Comparison of ENCODE assay signal across 8 cellular contexts in genomic region chr4:25862411-25863346, GRCh38. TPM values are rescaled to one million over a fixed set of nuclear protein-coding genes. Genes with fewer than 3 reads are reported as not detected.
DNase-seq lines count a peak whose midpoint lies in the region; ATAC-seq, FAIRE-seq and TF ChIP-seq lines count a peak whose summit lies in the region.

SEL1L3 (minus strand) TSS chr4:25862988; CDS start chr4:25862836, 152 bp downstream.

- peaks cover 0 to 7% (median 0%) of the 10 kb centered on the region in 4 donors for H3K4me1 ChIP-seq in right lobe of liver

- POLR2A ChIA-PET in AG04449 (lab: Yijun Ruan, JAX), result no interaction called here

- H3K4me3 ChIP-seq in AG04449 (ENCODE audit: low read depth, low read length), result peak within 1 kb of the TSS; percentile 70
- H3K4me3 ChIP-seq in right lobe of liver, result peak within 1 kb of the TSS; percentile 75 to 89 (median 75)

- H3K36me3 Mint-ChIP-seq in chondrocyte (ENCODE audit: low read depth), result peaks cover 2% of the 10 kb centered on the region

- intact Hi-C loops in right lobe of liver (cut with DNase I), result no loop called here

- H3K9me3 ChIP-seq in right lobe of liver, result no peaks in the 10 kb centered on the region

- H3K27ac Mint-ChIP-seq in chondrocyte (ENCODE audit: unreplicated experiment), result peak within 1 kb of the TSS; percentile 94

- ATAC-seq in activated CD4-positive, CD25-positive, alpha-beta regulatory T cell treated with anti-CD3 and anti-CD28 coated beads, Interleukin-2, amount 50 U/mL, for 24 hours, result peak; percentile 34 to 49
- ATAC-seq in right lobe of liver, result peak; percentile 61 to 81 (median 64)

- no peaks in the 10 kb centered on the region for H3K27me3 Mint-ChIP-seq in chondrocyte (ENCODE audit: low read depth)

- TF ChIP-seq CTCF in AG04449 (IDR thresholded peaks at IDR 0.05; ENCODE audit: insufficient read depth, low read length, missing control alignments) (no peak), chondrocyte (IDR thresholded peaks at IDR 0.05) (no peak), right lobe of liver (IDR thresholded peaks at IDR 0.05) (no peak)

- no peaks in the 10 kb centered on the region for H3K9me3 Mint-ChIP-seq in chondrocyte (ENCODE audit: low read depth)

- peak within 1 kb of the TSS; percentile 26 to 79 (median 60) for H3K27ac ChIP-seq in right lobe of liver

- no peaks in the 10 kb centered on the region for H3K36me3 ChIP-seq in right lobe of liver

- peak within 1 kb of the TSS; percentile 98 for H3K4me3 Mint-ChIP-seq in chondrocyte (ENCODE audit: unreplicated experiment)

- FAIRE-seq in GM19239 (lab: Jason Lieb, UNC), result no peak

- H3K4me1 Mint-ChIP-seq in chondrocyte (ENCODE audit: low read depth), result peaks cover 21% of the 10 kb centered on the region

- H3K27me3 ChIP-seq in right lobe of liver, result no peaks in the 10 kb centered on the region

- 2% methylated on average over 15 of the region's 115 CpGs for WGBS in right lobe of liver (ENCODE audit: insufficient coverage, low coverage, low lambda C conversion rate, missing lambda C conversion rate)

- DNase-seq in AG04449 (ENCODE audit: low read depth, low spot score) (no peak), GM19239 (ENCODE audit: insufficient read length, low spot score) (peak; percentile 46), HT1080 (ENCODE audit: low read depth) (no peak), chondrocyte (ENCODE audit: low spot score) (no peak), right lobe of liver (peak; percentile 64 to 77 (median 67)), NCI-H187 (lab: John Stamatoyannopoulos, UW) (no peak)
- peak; percentile 20 for DNase-seq in stimulated activated CD8-positive, alpha-beta memory T cell treated with anti-CD3 and anti-CD28 coated beads, Interleukin-12 subunit alpha, Interleukin-12 subunit beta, amount 100 ng/mL, for 1 hour (ENCODE audit: low read depth)

- TF ChIP-seq POLR2A in right lobe of liver (IDR thresholded peaks at IDR 0.05), result peak; percentile 57

- CTCF ChIA-PET in AG04449 (lab: Yijun Ruan, JAX), result interaction anchor here (1.5 kb wide), 1 partner anchor 422 kb away, joined by 6 read pairs; no protein-coding TSS in a partner anchor

RNA-seq across cellular contexts. Expression of gene SEL1L3, which starts in this region (rescaled TPM):
- 45.3 and 51.9 TPM in 2 replicates for total RNA-seq in HT1080 (2014; rRNA removed; shearing (Covaris generic))
- 51.5 and 65.3 TPM in 2 replicates for polyA plus RNA-seq in HT1080 (2015; cell fraction: cytosol; rRNA removed)
- polyA plus RNA-seq in HT1080 (2015; cell fraction: nucleus; rRNA removed), result 91.3 and 103 TPM in 2 replicates
- 30.3 to 33.5 TPM (median 31.1 TPM) in 3 replicates for total RNA-seq in chondrocyte
- 10 to 100 TPM in 3 of 6 experiments, 1 to 10 TPM in 3; 5.0 to 33.6 (median 13.3) TPM for total RNA-seq in right lobe of liver

Comparison
In these comparisons a context has a peak if more than half of its experiments do, and no peak if none do; other contexts are left out.
1. DNase-seq: peak in GM19239 (single experiment), right lobe of liver (3 of 3) and stimulated activated CD8-positive, alpha-beta memory T cell treated with anti-CD3 and anti-CD28 coated beads, Interleukin-12 subunit alpha, Interleukin-12 subunit beta, amount 100 ng/mL, for 1 hour (single experiment); none in AG04449 (single experiment), HT1080 (single experiment), chondrocyte (single experiment) and NCI-H187 (0 of 2).